15 cellular contexts compared by ENCODE assay signal in genomic region chr4:186813377-186814068, GRCh38.
"Had no signal": no experiment of that assay in that cellular context is flagged by ENCODE, and none has a peak within 500 bp of the region (broad histone marks: within the 10 kb centered on the region; RNA-seq: fewer than 3 reads in every experiment).

No MANE protein-coding gene starts in this region.

- H3K36me3 ChIP-seq: cardiac muscle cell, thoracic aorta, upper lobe of right lung had no signal

- H3K27ac ChIP-seq: cardiac muscle cell, parathyroid adenoma, thoracic aorta, upper lobe of right lung had no signal

- H3K4me3 ChIP-seq: cardiac muscle cell, thoracic aorta, upper lobe of right lung had no signal

- H3K9ac ChIP-seq: parathyroid adenoma had no signal

- H3K79me2 ChIP-seq: parathyroid adenoma had no signal

- H3K4me1 ChIP-seq: parathyroid adenoma, upper lobe of right lung had no signal

- H3K9me3 ChIP-seq: thoracic aorta, upper lobe of right lung had no signal

- DNase-seq: activated B cell treated with CpG ODN at 0.5 μM for 24 hours; activated CD4-positive, alpha-beta memory T cell treated with anti-CD3 and anti-CD28 coated beads for 36 hours; activated CD4-positive, alpha-beta T cell treated with anti-CD3 and anti-CD28 coated beads for 4 hours; dermis blood vessel endothelial cell; effector memory CD8-positive, alpha-beta T cell; foreskin fibroblast; hippocampal formation; left ventricle myocardium superior; mesendoderm; stimulated activated naive B cell treated with anti-CD40 and anti-IgM and Interleukin-4, amounts not matched to agents 10 μg/mL and 1 μg/mL and 100 μg/mL, for 72 hours; upper lobe of right lung had no signal

- ATAC-seq: effector memory CD8-positive, alpha-beta T cell; left ventricle myocardium superior; natural killer cell treated with Interleukin-12 subunit alpha and Interleukin-12 subunit beta and Interleukin-15 and Interleukin-18, amount 100 ng/mL, for 72 hours; stimulated activated naive B cell treated with anti-CD40 and anti-IgM and Interleukin-4, amounts not matched to agents 10 μg/mL and 1 μg/mL and 100 μg/mL, for 72 hours; upper lobe of right lung had no signal

- H2AFZ ChIP-seq: parathyroid adenoma had no signal

- H3K27me3 ChIP-seq: cardiac muscle cell, upper lobe of right lung had no signal
